Comparison of ENCODE assay signal across 1 cellular context in genomic region chr1:156065871-156066270, GRCh38.
TF ChIP-seq lines count a peak whose summit lies in the region.

No MANE protein-coding gene starts in this region.

TF ChIP-seq in HepG2, 621 proteins besides CTCF, POLR2A, EP300 and RAD21:
- TF ChIP-seq REPIN1 (CRISPR knock-in tag; IDR thresholded peaks at IDR 0.05; ENCODE audit: borderline replicate concordance, low read depth) = 0 out of 2 replicates have a peak, but pooled peaks have one; percentile 15
- TF ChIP-seq BORCS8-MEF2B (CRISPR knock-in tag; IDR thresholded peaks at IDR 0.05) = no peak
TF ChIP-seq in HepG2: peak in this region for 1.
